ENCODE assay signal across 8 cellular contexts in genomic region chr4:41693629-41694028, GRCh38. TPM values are rescaled to one million over a fixed set of nuclear protein-coding genes. Genes with fewer than 3 reads are reported as not detected.
DNase-seq lines count a peak whose midpoint lies in the region; ATAC-seq and TF ChIP-seq lines count a peak whose summit lies in the region.

No MANE protein-coding gene starts in this region.

- no peak overlapping the region for H3T11ph ChIP-seq in H9 (ENCODE audit: low read length)

- no peak overlapping the region for H2BK12ac ChIP-seq in H9 (ENCODE audit: insufficient read length, low read depth, low read length)

- H2BK15ac ChIP-seq in H9 (ENCODE audit: low read depth, low read length), result no peak overlapping the region

- in situ Hi-C loops in ACHN (cut with HindIII; ENCODE audit: low pct_ligation_motif_present, low pct_unique_long_range_greater_than_20kb, low sequenced_read_pairs), result no loop called here

- peak; percentile 69 for TF ChIP-seq CTCF in H9 (conservative IDR thresholded peaks at IDR 0.05)
- TF ChIP-seq CTCF in PC-3 (conservative IDR thresholded peaks at IDR 0.05; ENCODE audit: low read depth, low read length), result peak; percentile 65

- no peak overlapping the region for H3K27ac Mint-ChIP-seq in H9

- H2AFZ ChIP-seq in H9 (ENCODE audit: low read length) (no peak overlapping the region), PC-3 (ENCODE audit: low read length) (no peak overlapping the region)

- H3K36me3 Mint-ChIP-seq in H9 (ENCODE audit: insufficient read depth in 1 of 3, low read depth in 3 of 3), result no peaks in the 10 kb centered on the region

- H2BK20ac ChIP-seq in H9 (ENCODE audit: low read depth, low read length, poor library complexity, severe bottlenecking), result no peak overlapping the region

- POLR2A ChIA-PET in PC-3 (lab: Charles Lee; ENCODE audit: unreplicated experiment), result no interaction called here

- no peaks in the 10 kb centered on the region for H3K27me3 ChIP-seq in H9 (ENCODE audit: insufficient read depth, low read length)
- no peaks in the 10 kb centered on the region for H3K27me3 ChIP-seq in PC-3 (ENCODE audit: low read length)
- H3K27me3 ChIP-seq in effector memory CD4-positive, alpha-beta T cell (replicated peaks; ENCODE audit: control insufficient read depth, insufficient read depth, low read length, poor library complexity, severe bottlenecking), result no peaks in the 10 kb centered on the region

- H3K23me2 ChIP-seq in H9 (ENCODE audit: insufficient read length, low read depth, low read length, poor library complexity, severe bottlenecking), result no peaks in the 10 kb centered on the region

- ATAC-seq in PC-3, result no peak
- no peak for ATAC-seq in left ventricle myocardium superior

- no CpG with 5 or more reads among the region's 2 CpGs for WGBS in H9 (ENCODE audit: extremely low coverage, insufficient read length, low lambda C conversion rate)

- no peak overlapping the region for H4K5ac ChIP-seq in H9 (ENCODE audit: insufficient read length, low read depth, low read length)

- no peaks in the 10 kb centered on the region for H3K4me1 ChIP-seq in H9 (ENCODE audit: insufficient read depth, low read length)
- H3K4me1 ChIP-seq in PC-3 (ENCODE audit: insufficient read depth, low read length), result no peaks in the 10 kb centered on the region
- H3K4me1 ChIP-seq in effector memory CD4-positive, alpha-beta T cell (ENCODE audit: control insufficient read depth, insufficient read depth, low read length, poor library complexity, severe bottlenecking), result no peaks in the 10 kb centered on the region

- H3K9me3 Mint-ChIP-seq in H9, result no peaks in the 10 kb centered on the region

- no peak overlapping the region for H3K23ac ChIP-seq in H9 (ENCODE audit: insufficient read length, low read depth, low read length)

- no peaks in the 10 kb centered on the region for H3F3A ChIP-seq in PC-3 (ENCODE audit: low read length, unreplicated experiment)

- H3K4me1 Mint-ChIP-seq in H9, result peaks cover 7 to 11% of the 10 kb centered on the region in 2 experiments; a peak in 3 of 4 replicates

- no peaks in the 10 kb centered on the region for H3K36me3 ChIP-seq in PC-3 (ENCODE audit: low read depth, low read length)
- no peaks in the 10 kb centered on the region for H3K36me3 ChIP-seq in effector memory CD4-positive, alpha-beta T cell (ENCODE audit: control insufficient read depth, insufficient read depth, low read length)

- H2AK5ac ChIP-seq in H9 (ENCODE audit: insufficient read length, low read length), result no peak overlapping the region

- no peak overlapping the region for H3K14ac ChIP-seq in H9 (ENCODE audit: insufficient read depth, low read length)

- no peak overlapping the region for H2BK120ac ChIP-seq in H9 (ENCODE audit: low read depth, low read length, poor library complexity, severe bottlenecking)

- peaks cover 24% of the 10 kb centered on the region for H3K27me3 Mint-ChIP-seq in H9 (ENCODE audit: low read depth)

- no peak overlapping the region for H3K4me3 ChIP-seq in PC-3 (ENCODE audit: low read length)
- H3K4me3 ChIP-seq in effector memory CD4-positive, alpha-beta T cell (ENCODE audit: insufficient read depth, low read depth, low read length, poor library complexity, severe bottlenecking), result no peak overlapping the region

- no peak overlapping the region for H4K91ac ChIP-seq in H9 (ENCODE audit: insufficient read length, low read depth, low read length)

- H4K8ac ChIP-seq in H9 (replicated peaks; ENCODE audit: insufficient read length, low read depth, low read length), result no peak overlapping the region

- H3K18ac ChIP-seq in H9 (ENCODE audit: insufficient read length, low read depth, low read length), result no peak overlapping the region

- no peaks in the 10 kb centered on the region for H3K9me3 ChIP-seq in H9 (ENCODE audit: control insufficient read depth, low read depth, low read length)
- H3K9me3 ChIP-seq in PC-3 (ENCODE audit: low read length), result no peaks in the 10 kb centered on the region
- H3K9me3 ChIP-seq in effector memory CD4-positive, alpha-beta T cell (ENCODE audit: control insufficient read depth, low read length), result no peaks in the 10 kb centered on the region

- H3K4ac ChIP-seq in H9 (ENCODE audit: low read depth, low read length), result no peak overlapping the region

- no peak overlapping the region for H3K56ac ChIP-seq in H9 (ENCODE audit: insufficient read length, low read depth, low read length)

- H3K4me3 Mint-ChIP-seq in H9, result no peak overlapping the region

- H3K27ac ChIP-seq in H9 (ENCODE audit: insufficient read length, low read depth, low read length), result no peak overlapping the region
- H3K27ac ChIP-seq in PC-3 (ENCODE audit: low read length), result no peak overlapping the region
- no peak overlapping the region for H3K27ac ChIP-seq in effector memory CD4-positive, alpha-beta T cell (ENCODE audit: insufficient read depth, low read length, poor library complexity, severe bottlenecking)

- no TSS peak for BruUV-seq in PC-3 (replicated peaks; lab: Mats Ljungman, UMichigan)

- DNase-seq in ACHN, result peak; percentile 49
- no peak for DNase-seq in H9
- DNase-seq in PC-3, result peak; percentile 54
- peak; percentile 48 for DNase-seq in fibroblast of peridontal ligament (ENCODE audit: extremely low read depth)
- no peak for DNase-seq in effector memory CD4-positive, alpha-beta T cell
- no peak for DNase-seq in HuH-7 (ENCODE audit: low spot score)
- no peak for DNase-seq in stimulated activated CD4-positive, alpha-beta T cell treated with anti-CD3 and anti-CD28 coated beads, Interleukin-4, amount 100 ng/mL, for 4 hours
- no peak for DNase-seq in left ventricle myocardium superior

- H4K20me1 ChIP-seq in H9 (ENCODE audit: control insufficient read depth, insufficient read depth, insufficient read length), result no peaks in the 10 kb centered on the region
- H4K20me1 ChIP-seq in PC-3 (ENCODE audit: low read length), result no peaks in the 10 kb centered on the region

- H3K79me1 ChIP-seq in H9 (ENCODE audit: insufficient read depth, low read depth, low read length, poor library complexity, severe bottlenecking), result no peaks in the 10 kb centered on the region

- H3K4me2 ChIP-seq in H9 (ENCODE audit: insufficient read depth, insufficient read length, low read length) (no peak overlapping the region), PC-3 (ENCODE audit: low read length) (no peak overlapping the region)

- H3K79me2 ChIP-seq in H9 (ENCODE audit: insufficient read depth, low read length) (no peaks in the 10 kb centered on the region), PC-3 (ENCODE audit: low read length) (no peaks in the 10 kb centered on the region)

- H2BK5ac ChIP-seq in H9 (ENCODE audit: insufficient read length, low read length), result no peak overlapping the region

- no peaks in the 10 kb centered on the region for H3K9me2 ChIP-seq in PC-3 (replicated peaks; ENCODE audit: low read length)

- intact Hi-C loops in PC-3 (cut with micrococcal nuclease) (loop anchor here (1.0 kb wide), 3 partner anchors 121 to 195 kb away; no protein-coding TSS in a partner anchor), left ventricle myocardium superior (cut with micrococcal nuclease) (no loop called here)

- CTCF ChIA-PET in PC-3 (lab: Charles Lee), result no interaction called here

- H3K9ac ChIP-seq in H9 (ENCODE audit: extremely low read depth, insufficient read length, low read length) (no peak overlapping the region), PC-3 (ENCODE audit: low read length) (no peak overlapping the region)

RNA-seq across cellular contexts. Expression of gene PHOX2B, which starts 54.9 kb away (rescaled TPM):
- total RNA-seq in H9 (2021) (not detected in 2 replicates), PC-3 (2014; rRNA removed) (not detected in 2 replicates), left ventricle myocardium superior (not detected)

Comparison
In these comparisons a context has a peak if more than half of its experiments do, and no peak if none do; other contexts are left out.
1. DNase-seq: peak in ACHN (single experiment), PC-3 (single experiment) and fibroblast of peridontal ligament (single experiment); none in H9 (single experiment), effector memory CD4-positive, alpha-beta T cell (0 of 3), HuH-7 (single experiment), stimulated activated CD4-positive, alpha-beta T cell treated with anti-CD3 and anti-CD28 coated beads, Interleukin-4, amount 100 ng/mL, for 4 hours (0 of 2) and left ventricle myocardium superior (single experiment).